In genomic region chr1:190754769-190755168, GRCh38 we compare ENCODE assay signal across 12 cellular contexts.
DNase-seq lines count a peak whose midpoint lies in the region; ATAC-seq and TF ChIP-seq lines count a peak whose summit lies in the region.
"Had no signal": no experiment of that assay in that cellular context is flagged by ENCODE, and none has a peak within 500 bp of the region (broad histone marks: within the 10 kb centered on the region; RNA-seq: fewer than 3 reads in every experiment).

No MANE protein-coding gene starts in this region.

- H3K27ac ChIP-seq in hepatocyte = no peak overlapping the region
- H3K27ac ChIP-seq in uterus = no peak overlapping the region
- no peak overlapping the region for H3K27ac ChIP-seq in CD8-positive, alpha-beta T cell (ENCODE audit: low read depth, low read length)
- H3K27ac ChIP-seq: heart right ventricle had no signal

- H3K27me3 ChIP-seq in hepatocyte (no peaks in the 10 kb centered on the region), uterus (no peaks in the 10 kb centered on the region)
- no peaks in the 10 kb centered on the region for H3K27me3 ChIP-seq in CD8-positive, alpha-beta T cell (ENCODE audit: insufficient read depth, low read length)
- H3K27me3 ChIP-seq: heart right ventricle had no signal

- no peak overlapping the region for H3K4me3 Mint-ChIP-seq in CD8-positive, alpha-beta T cell
- H3K4me3 Mint-ChIP-seq: neural crest cell had no signal

- H4K20me1 ChIP-seq in hepatocyte (ENCODE audit: insufficient read depth, poor library complexity, severe bottlenecking) = no peaks in the 10 kb centered on the region

- ATAC-seq in SK-N-SH treated with all-trans-retinoic acid at 6 μM for 48 hours = peak; percentile 77
- ATAC-seq in HG03342 (IDR thresholded peaks at IDR 0.05; ENCODE audit: unreplicated experiment) = no peak
- ATAC-seq in CD8-positive, alpha-beta T cell = no peak
- no peak for ATAC-seq in GM19397 (IDR thresholded peaks at IDR 0.05; ENCODE audit: unreplicated experiment)
- ATAC-seq: heart right ventricle had no signal

- H3K9me3 ChIP-seq in hepatocyte (ENCODE audit: low read depth) (no peaks in the 10 kb centered on the region), uterus (no peaks in the 10 kb centered on the region)
- no peaks in the 10 kb centered on the region for H3K9me3 ChIP-seq in CD8-positive, alpha-beta T cell (ENCODE audit: low read length)
- H3K9me3 ChIP-seq: heart right ventricle had no signal

- 53% methylated on average over 1 of the region's 1 CpG for WGBS in hepatocyte (ENCODE audit: low lambda C conversion rate, missing lambda C conversion rate)

- no peaks in the 10 kb centered on the region for H3K27me3 Mint-ChIP-seq in CD8-positive, alpha-beta T cell (ENCODE audit: low read depth)

- peak; percentile 20 for TF ChIP-seq CTCF in hepatocyte (IDR thresholded peaks at IDR 0.05; ENCODE audit: poor library complexity)
- no peak for TF ChIP-seq CTCF in uterus (IDR thresholded peaks at IDR 0.05)
- no peak for TF ChIP-seq CTCF in CD8-positive, alpha-beta T cell (IDR thresholded peaks at IDR 0.05)

- H2AFZ ChIP-seq in hepatocyte = no peak overlapping the region

- H3K36me3 ChIP-seq in hepatocyte (replicated peaks; ENCODE audit: insufficient read depth, low read depth) (no peaks in the 10 kb centered on the region), uterus (no peaks in the 10 kb centered on the region)
- no peaks in the 10 kb centered on the region for H3K36me3 ChIP-seq in CD8-positive, alpha-beta T cell (ENCODE audit: insufficient read depth, low read length)
- H3K36me3 ChIP-seq: heart right ventricle had no signal

- H3K4me3 ChIP-seq in hepatocyte (no peak overlapping the region), uterus (no peak overlapping the region)
- no peak overlapping the region for H3K4me3 ChIP-seq in CD8-positive, alpha-beta T cell (ENCODE audit: low read depth, low read length)
- H3K4me3 ChIP-seq: heart right ventricle had no signal

- no peaks in the 10 kb centered on the region for H3K9me2 ChIP-seq in hepatocyte (replicated peaks; ENCODE audit: insufficient read depth)

- no peaks in the 10 kb centered on the region for H3K79me2 ChIP-seq in hepatocyte

- H3K36me3 Mint-ChIP-seq in CD8-positive, alpha-beta T cell = no peaks in the 10 kb centered on the region

- H3K27ac Mint-ChIP-seq in CD8-positive, alpha-beta T cell = no peak overlapping the region

- CTCF ChIA-PET in CD8-positive, alpha-beta T cell (lab: Charles Lee) = no interaction called here

- intact Hi-C loops in uterus (cut with DNase I; ENCODE audit: low total_unique reads) = no loop called here
- intact Hi-C loops in CD8-positive, alpha-beta T cell (cut with DNase I, micrococcal nuclease) = no loop called here

- H3K9me3 Mint-ChIP-seq in CD8-positive, alpha-beta T cell = peaks cover 5% of the 10 kb centered on the region
- H3K9me3 Mint-ChIP-seq: neural crest cell had no signal

- no peaks in the 10 kb centered on the region for H3K4me1 Mint-ChIP-seq in CD8-positive, alpha-beta T cell (ENCODE audit: low read depth)
- H3K4me1 Mint-ChIP-seq: neural crest cell had no signal

- no peak overlapping the region for H3K4me2 ChIP-seq in hepatocyte

- H3K4me1 ChIP-seq in hepatocyte (ENCODE audit: insufficient read depth) = no peaks in the 10 kb centered on the region
- no peaks in the 10 kb centered on the region for H3K4me1 ChIP-seq in uterus
- no peaks in the 10 kb centered on the region for H3K4me1 ChIP-seq in CD8-positive, alpha-beta T cell (ENCODE audit: insufficient read depth, low read length)
- H3K4me1 ChIP-seq: heart right ventricle had no signal

- DNase-seq in DMS53 (lab: John Stamatoyannopoulos, UW) = peak; percentile 77
- DNase-seq in NCI-H1105 (lab: John Stamatoyannopoulos, UW) = peak; percentile 95
- DNase-seq in hepatocyte (ENCODE audit: low spot score) = peak; percentile 21
- DNase-seq in uterus = no peak
- DNase-seq in CD8-positive, alpha-beta T cell = no peak
- DNase-seq: activated naive CD4-positive, alpha-beta T cell; heart right ventricle; T-helper 2 cell had no signal

- TF ChIP-seq POLR2A in uterus (IDR thresholded peaks at IDR 0.05) = no peak

- POLR2A ChIA-PET in CD8-positive, alpha-beta T cell (lab: Charles Lee) = no interaction called here

TF ChIP-seq in SK-N-SH treated with all-trans-retinoic acid at 6 μM for 48 hours, 23 proteins besides CTCF, POLR2A, EP300 and RAD21:
- TF ChIP-seq TOX (CRISPR knock-in tag; IDR thresholded peaks at IDR 0.05; ENCODE audit: borderline replicate concordance) = no peak
- no peak for TF ChIP-seq TSHZ2 (CRISPR knock-in tag; IDR thresholded peaks at IDR 0.05)
- no peak for TF ChIP-seq PPARA (CRISPR knock-in tag; IDR thresholded peaks at IDR 0.05; ENCODE audit: borderline replicate concordance)
- no peak for TF ChIP-seq OSR1 (CRISPR knock-in tag; IDR thresholded peaks at IDR 0.05)
- TF ChIP-seq CSDC2 (CRISPR knock-in tag; IDR thresholded peaks at IDR 0.05) = no peak
- TF ChIP-seq RARB (CRISPR knock-in tag; IDR thresholded peaks at IDR 0.05) = no peak
- TF ChIP-seq ZNF565 (CRISPR knock-in tag; conservative IDR thresholded peaks at IDR 0.05; ENCODE audit: low read depth) = no peak
- TF ChIP-seq POU6F1 (CRISPR knock-in tag; IDR thresholded peaks at IDR 0.05; ENCODE audit: borderline replicate concordance, low read depth) = no peak
TF ChIP-seq in SK-N-SH treated with all-trans-retinoic acid at 6 μM for 48 hours: peak in this region for 0.

Comparison
In these comparisons a context has a peak if more than half of its experiments do, and no peak if none do; other contexts are left out.
1. DNase-seq: peak in DMS53 (single experiment), NCI-H1105 (single experiment) and hepatocyte (single experiment); none in uterus (0 of 2) and CD8-positive, alpha-beta T cell (0 of 7).